Comparison of ENCODE assay signal across 15 cellular contexts in the genomic region with DNA sequence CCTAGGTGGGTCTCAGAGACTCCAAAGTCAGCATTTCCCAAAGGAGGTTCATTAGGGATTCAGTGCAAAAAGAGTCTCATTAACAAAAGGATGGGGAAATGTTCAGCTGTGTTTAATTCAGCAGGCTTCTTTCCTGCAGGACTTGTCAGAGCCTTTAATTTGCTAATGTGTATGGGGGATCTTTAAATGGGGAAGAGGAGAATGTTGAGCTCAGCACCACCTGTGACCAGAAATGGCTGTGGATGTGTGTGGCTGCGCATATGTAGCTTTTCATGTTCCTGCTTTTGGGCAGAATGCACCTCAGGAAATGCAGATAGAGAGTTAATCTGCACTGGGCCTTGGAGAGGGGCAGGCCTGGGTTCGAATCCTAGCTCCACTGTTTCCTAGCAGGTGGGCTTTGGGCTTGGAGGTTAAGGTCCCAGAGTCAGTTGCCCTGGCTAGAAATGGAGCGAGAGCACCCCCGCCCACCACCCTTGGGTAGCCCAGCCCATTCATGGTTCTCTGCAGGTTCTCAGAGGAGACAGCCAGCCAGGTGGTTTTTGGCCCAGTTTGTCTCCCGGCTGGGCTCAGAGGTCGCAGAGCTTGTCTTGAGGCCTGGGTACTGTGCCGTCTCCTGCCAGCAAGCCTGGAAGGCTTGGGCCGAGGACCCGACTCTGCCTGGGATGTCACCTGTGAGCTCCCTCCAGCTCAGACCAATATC. TPM values are rescaled to one million over a fixed set of nuclear protein-coding genes. Genes with fewer than 3 reads are reported as not detected.
DNase-seq lines count a peak whose midpoint lies in the region; ATAC-seq, FAIRE-seq and TF ChIP-seq lines count a peak whose summit lies in the region.
"Had no signal": no experiment of that assay in that cellular context is flagged by ENCODE, and none has a peak within 500 bp of the region (broad histone marks: within the 10 kb centered on the region; RNA-seq: fewer than 3 reads in every experiment).

No MANE protein-coding gene starts in this region.

- H3K79me2 ChIP-seq in osteoblast (ENCODE audit: insufficient read depth, low read length): peaks cover 75% of the 10 kb centered on the region
- H3K79me2 ChIP-seq: hepatocyte had no signal

- no peak overlapping the region for H3K4me3 ChIP-seq in osteoblast (ENCODE audit: insufficient read depth, low read length)
- H3K4me3 ChIP-seq in SJCRH30: no peak overlapping the region
- H3K4me3 ChIP-seq: hepatocyte had no signal

- peaks cover 54 to 65% (median 58%) of the 10 kb centered on the region in 3 donors for H3K4me1 Mint-ChIP-seq in IgD-negative memory B cell

- H3K27me3 Mint-ChIP-seq in IgD-negative memory B cell: peaks cover 2% of the 10 kb centered on the region

- peaks cover 11% of the 10 kb centered on the region for H3K36me3 Mint-ChIP-seq in IgD-negative memory B cell
- peaks cover 10 to 56% of the 10 kb centered on the region in 2 donors for H3K36me3 Mint-ChIP-seq in activated naive CD4-positive, alpha-beta T cell treated with anti-CD3 and anti-CD28 coated beads, Interleukin-2, amount 50 U/mL, for 72 hours

- FAIRE-seq in frontal cortex (lab: Jason Lieb, UNC): no peak
- FAIRE-seq: endometrium had no signal

- no peak for ATAC-seq in activated naive CD4-positive, alpha-beta T cell treated with anti-CD3 and anti-CD28 coated beads, Interleukin-2, amount 50 U/mL, for 72 hours
- ATAC-seq: right cardiac atrium had no signal

- H2AFZ ChIP-seq in osteoblast (ENCODE audit: low read length): no peak overlapping the region
- H2AFZ ChIP-seq: hepatocyte had no signal

- peaks cover 49% of the 10 kb centered on the region for H4K20me1 ChIP-seq in osteoblast (ENCODE audit: insufficient read depth, low read length)

- H3K36me3 ChIP-seq in osteoblast (ENCODE audit: insufficient read depth, low read length) (no peaks in the 10 kb centered on the region), SJCRH30 (no peaks in the 10 kb centered on the region; the same call in 1 of the 2 replicates)
- H3K36me3 ChIP-seq: adrenal gland had no signal

- no peak overlapping the region for H3K27ac ChIP-seq in osteoblast (ENCODE audit: low read depth, low read length)
- no peak overlapping the region for H3K27ac ChIP-seq in SJCRH30
- H3K27ac ChIP-seq: 22Rv1, hepatocyte, RWPE1 had no signal

- H3K27me3 ChIP-seq in osteoblast (ENCODE audit: insufficient read depth, low read length): no peaks in the 10 kb centered on the region
- H3K27me3 ChIP-seq in SJCRH30: no peaks in the 10 kb centered on the region
- H3K27me3 ChIP-seq: adrenal gland, hepatocyte had no signal

- H3K4me1 ChIP-seq in osteoblast (ENCODE audit: insufficient read depth, low read length) (no peaks in the 10 kb centered on the region), SJCRH30 (no peaks in the 10 kb centered on the region)
- H3K4me1 ChIP-seq: adrenal gland had no signal

- TF ChIP-seq CTCF in osteoblast (IDR thresholded peaks at IDR 0.05; ENCODE audit: extremely low read depth, low read depth, low read length): no peak

- peak overlapping the region; percentile 92 to 100 (median 98) for H3K27ac Mint-ChIP-seq in IgD-negative memory B cell
- H3K27ac Mint-ChIP-seq in activated naive CD4-positive, alpha-beta T cell treated with anti-CD3 and anti-CD28 coated beads, Interleukin-2, amount 50 U/mL, for 72 hours: peak overlapping the region; percentile 98 to 100

- H3K9me3 ChIP-seq in osteoblast (ENCODE audit: low read depth, low read length) (no peaks in the 10 kb centered on the region), SJCRH30 (replicated peaks) (peaks cover 4% of the 10 kb centered on the region)
- H3K9me3 ChIP-seq: adrenal gland had no signal

- DNase-seq in DMS 273 (lab: John Stamatoyannopoulos, UW; ENCODE audit: unreplicated experiment): peak; percentile 31
- DNase-seq in DMS 273 treated with DMSO at 0.1 percent for 48 hours (lab: John Stamatoyannopoulos, UW): no peak
- peak in 1 of 2 donors; percentile 52 for DNase-seq in activated naive CD4-positive, alpha-beta T cell treated with anti-CD3 and anti-CD28 coated beads, Interleukin-2, amount 50 U/mL, for 72 hours (ENCODE audit: low spot score in 2 of 2)
- peak; percentile 30 for DNase-seq in osteoblast (ENCODE audit: insufficient read length, low spot score, missing footprints)
- DNase-seq in frontal cortex (ENCODE audit: low spot score in 2 of 2): no peak
- no peak for DNase-seq in GM19240 (ENCODE audit: insufficient read length, low spot score)
- DNase-seq in SJCRH30: no peak
- DNase-seq: adrenal gland, NCI-H1930 had no signal

- H3K9me3 Mint-ChIP-seq in IgD-negative memory B cell: no peaks in the 10 kb centered on the region
- no peaks in the 10 kb centered on the region for H3K9me3 Mint-ChIP-seq in activated naive CD4-positive, alpha-beta T cell treated with anti-CD3 and anti-CD28 coated beads, Interleukin-2, amount 50 U/mL, for 72 hours

- H3K4me3 Mint-ChIP-seq in IgD-negative memory B cell: peak overlapping the region; percentile 91 to 100 (median 99)

- no peak overlapping the region for H3K4me2 ChIP-seq in osteoblast (ENCODE audit: insufficient read depth, low read length)
- H3K4me2 ChIP-seq: hepatocyte had no signal

RNA-seq across cellular contexts. Expression of a gene that starts 9.2 kb away (rescaled TPM):
- polyA plus RNA-seq in IgD-negative memory B cell: 40.6 TPM
- total RNA-seq in activated naive CD4-positive, alpha-beta T cell treated with anti-CD3 and anti-CD28 coated beads, Interleukin-2, amount 50 U/mL, for 72 hours: 100 to 1,000 TPM in 1 of 2 donors, 10 to 100 TPM in 1; 78.5 to 104 TPM
- total RNA-seq in osteoblast (49.5 and 51.0 TPM in 2 replicates), frontal cortex (9.8 TPM)
- total RNA-seq in SJCRH30 (2014; rRNA removed; shearing (Covaris generic)): 26.2 and 27.1 TPM in 2 replicates

Comparison
In these comparisons a context has a peak if more than half of its experiments do, and no peak if none do; other contexts are left out.
1. DNase-seq: peak in DMS 273 (single experiment) and osteoblast (single experiment); none in DMS 273 treated with DMSO at 0.1 percent for 48 hours (single experiment), frontal cortex (0 of 2), GM19240 (single experiment) and SJCRH30 (0 of 2).